ENCODE assay signal across 8 cellular contexts in genomic region chr10:14953452-14954000, GRCh38. TPM values are rescaled to one million over a fixed set of nuclear protein-coding genes. Genes with fewer than 3 reads are reported as not detected.
DNase-seq lines count a peak whose midpoint lies in the region; ATAC-seq, FAIRE-seq and TF ChIP-seq lines count a peak whose summit lies in the region.

No MANE protein-coding gene starts in this region.

- DNase-seq in AG10803 (ENCODE audit: low read depth) (peak; percentile 68), GM18507 (ENCODE audit: extremely low spot score, insufficient read length, low read depth) (peak; percentile 25), bronchial epithelial cell (ENCODE audit: low read depth) (peak; percentile 49), left colon (peak; percentile 49 to 64), NCI-H1436 treated with DMSO at 0.1 percent for 48 hours (lab: John Stamatoyannopoulos, UW) (no peak)

- peak; percentile 18; the same call in 1 of the 2 replicates for TF ChIP-seq CTCF in AG10803 (conservative IDR thresholded peaks at IDR 0.05; ENCODE audit: low read length)
- TF ChIP-seq CTCF in OCI-LY1 (IDR thresholded peaks at IDR 0.05; ENCODE audit: low read length): no peak
- no peak for TF ChIP-seq CTCF in bronchial epithelial cell (IDR thresholded peaks at IDR 0.05; ENCODE audit: insufficient read depth, low read length, severe bottlenecking)

- H3K9ac ChIP-seq in OCI-LY1 (ENCODE audit: low read length): peak overlapping the region; percentile 76
- H3K9ac ChIP-seq in stomach smooth muscle (ENCODE audit: low read length in 2 of 2): peak overlapping the region; percentile 78 to 79

- no peaks in the 10 kb centered on the region for H3K9me3 ChIP-seq in OCI-LY1 (ENCODE audit: low read length)
- H3K9me3 ChIP-seq in stomach smooth muscle (ENCODE audit: control insufficient read depth in 2 of 2, low read length in 2 of 2): no peaks in the 10 kb centered on the region

- no peaks in the 10 kb centered on the region for H3F3A ChIP-seq in OCI-LY1 (ENCODE audit: insufficient read depth, low read length)

- H3K4me1 ChIP-seq in OCI-LY1 (ENCODE audit: insufficient read depth, low read length, severe bottlenecking) (peaks cover 35% of the 10 kb centered on the region), stomach smooth muscle (ENCODE audit: control insufficient read depth, insufficient read depth, low read length) (peaks cover 11% of the 10 kb centered on the region)

- H3K4me3 ChIP-seq in AG10803 (ENCODE audit: low read length): peak overlapping the region; percentile 93
- peak overlapping the region; percentile 68 for H3K4me3 ChIP-seq in OCI-LY1 (ENCODE audit: low read depth, low read length, poor library complexity, severe bottlenecking)
- H3K4me3 ChIP-seq in bronchial epithelial cell (ENCODE audit: low read depth, low read length): peak overlapping the region; percentile 74
- H3K4me3 ChIP-seq in stomach smooth muscle (ENCODE audit: low read length in 2 of 2): peak overlapping the region; percentile 94 to 97

- H3K9me2 ChIP-seq in OCI-LY1 (ENCODE audit: low read depth, low read length): no peaks in the 10 kb centered on the region

- peak overlapping the region; percentile 86 for H3K4me2 ChIP-seq in OCI-LY1 (ENCODE audit: low read length)

- H3K36me3 ChIP-seq in OCI-LY1 (ENCODE audit: insufficient read depth, low read length) (peaks cover 21% of the 10 kb centered on the region), bronchial epithelial cell (ENCODE audit: control insufficient read depth, insufficient read depth, low read length) (no peaks in the 10 kb centered on the region), stomach smooth muscle (ENCODE audit: control insufficient read depth in 2 of 2, insufficient read depth in 2 of 2, low read length in 2 of 2) (no peaks in the 10 kb centered on the region)

- peak overlapping the region; percentile 82 for H3K27ac ChIP-seq in OCI-LY1 (ENCODE audit: low read depth, low read length, poor library complexity, severe bottlenecking)
- H3K27ac ChIP-seq in stomach smooth muscle (ENCODE audit: low read length): peak overlapping the region; percentile 75

- ATAC-seq in HG02938 (IDR thresholded peaks at IDR 0.05; ENCODE audit: unreplicated experiment) (peak; percentile 44), left colon (peak; percentile 37)

- no peak for FAIRE-seq in GM18507 (lab: Jason Lieb, UNC)
- no peak for FAIRE-seq in bronchial epithelial cell (lab: Jason Lieb, UNC)

- no peaks in the 10 kb centered on the region for H4K20me1 ChIP-seq in OCI-LY1 (ENCODE audit: insufficient read depth, low read length)

- no peak overlapping the region for H2AFZ ChIP-seq in OCI-LY1 (ENCODE audit: low read length)

- no peaks in the 10 kb centered on the region for H3K27me3 ChIP-seq in OCI-LY1 (ENCODE audit: insufficient read depth, low read length)
- H3K27me3 ChIP-seq in bronchial epithelial cell (ENCODE audit: control insufficient read depth, insufficient read depth, low read length): no peaks in the 10 kb centered on the region
- H3K27me3 ChIP-seq in stomach smooth muscle (ENCODE audit: control insufficient read depth in 1 of 2, insufficient read depth in 2 of 2, low read length in 2 of 2): no peaks in the 10 kb centered on the region

- peaks cover 45% of the 10 kb centered on the region for H3K79me2 ChIP-seq in OCI-LY1 (ENCODE audit: insufficient read depth, low read length)

- intact Hi-C loops in left colon (cut with DNase I, micrococcal nuclease): loop anchor here in 1 of 2 donors (10.0 kb wide), 1 partner anchor 151 kb away; no protein-coding TSS in a partner anchor

RNA-seq across cellular contexts. Expression of gene DCLRE1C, which starts 0.4 kb away (rescaled TPM):
- total RNA-seq in bronchial epithelial cell (9.0 and 10.2 TPM in 2 replicates), left colon (10 to 100 TPM; 10.3 to 13.7 TPM)

RNA-seq across cellular contexts. Expression of gene MEIG1, which starts 5.7 kb away (rescaled TPM):
- total RNA-seq in bronchial epithelial cell (not detected in 2 replicates), left colon (not detected)
